Comparison of ENCODE assay signal across 15 cellular contexts in the genomic region with DNA sequence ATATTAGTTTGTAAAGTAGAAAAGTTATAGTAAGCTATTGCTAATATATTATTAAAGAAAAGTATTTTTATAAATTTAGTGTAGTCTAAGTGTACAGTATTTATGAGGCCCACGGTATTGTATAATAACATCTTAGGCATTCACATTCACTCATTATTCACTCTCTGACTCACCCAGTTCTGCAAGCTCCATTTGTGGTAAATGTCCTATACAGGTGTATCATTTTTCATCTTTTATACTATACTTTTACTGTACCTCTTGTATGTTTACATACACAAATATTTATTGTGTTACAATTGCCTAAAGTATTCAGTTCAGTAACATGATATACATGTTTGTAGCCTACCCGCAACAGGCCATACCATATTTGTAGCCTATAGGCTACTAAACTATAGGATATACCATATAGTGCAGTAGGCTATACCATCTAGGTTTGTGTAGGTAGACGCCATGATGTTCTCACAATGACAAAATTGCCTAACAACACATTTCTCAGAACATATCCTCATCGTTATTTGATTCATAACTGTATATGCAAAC.
"Had no signal": no experiment of that assay in that cellular context is flagged by ENCODE, and none has a peak within 500 bp of the region (broad histone marks: within the 10 kb centered on the region; RNA-seq: fewer than 3 reads in every experiment).

No MANE protein-coding gene starts in this region.

- ATAC-seq: esophagus mucosa; mucosa of descending colon; naive thymus-derived CD8-positive, alpha-beta T cell; stimulated activated memory B cell treated with anti-CD40 and anti-IgM and Interleukin-4, amounts not matched to agents 10 μg/mL and 1 μg/mL and 100 μg/mL, for 72 hours had no signal

- DNase-seq: activated CD4-positive, alpha-beta T cell treated with anti-CD3 and anti-CD28 coated beads, Interleukin-2, amount 50 U/mL, for 48 hours; activated naive CD4-positive, alpha-beta T cell treated with anti-CD3 and anti-CD28 coated beads, Interleukin-2, amount 10 ng/mL, durations not matched to agents 7 days and 5 days; caudate nucleus; hippocampal formation; kidney; left ventricle myocardium inferior; mucosa of descending colon; naive thymus-derived CD8-positive, alpha-beta T cell; retina; stimulated activated CD4-positive, alpha-beta T cell treated with anti-CD3 and anti-CD28 coated beads, Interleukin-2, amount 100 ng/mL, for 48 hours; WERI-Rb-1 had no signal

- H3K4me3 ChIP-seq: left ventricle myocardium inferior, mucosa of descending colon had no signal

- H3K9me3 ChIP-seq: left ventricle myocardium inferior, mucosa of descending colon had no signal

- H3K9ac ChIP-seq: parathyroid adenoma had no signal

- H3K4me1 ChIP-seq: left ventricle myocardium inferior, parathyroid adenoma had no signal

- H3K36me3 Mint-ChIP-seq: activated naive CD4-positive, alpha-beta T cell treated with anti-CD3 and anti-CD28 coated beads, Interleukin-2, amount 10 ng/mL, durations not matched to agents 7 days and 5 days; memory B cell; naive thymus-derived CD8-positive, alpha-beta T cell; stimulated activated memory B cell treated with anti-CD40 and anti-IgM and Interleukin-4, amounts not matched to agents 10 μg/mL and 1 μg/mL and 100 μg/mL, for 72 hours had no signal

- H3K4me3 Mint-ChIP-seq: activated naive CD4-positive, alpha-beta T cell treated with anti-CD3 and anti-CD28 coated beads, Interleukin-2, amount 10 ng/mL, durations not matched to agents 7 days and 5 days; memory B cell; naive thymus-derived CD8-positive, alpha-beta T cell; stimulated activated memory B cell treated with anti-CD40 and anti-IgM and Interleukin-4, amounts not matched to agents 10 μg/mL and 1 μg/mL and 100 μg/mL, for 72 hours had no signal

- H3K9me3 Mint-ChIP-seq: activated naive CD4-positive, alpha-beta T cell treated with anti-CD3 and anti-CD28 coated beads, Interleukin-2, amount 10 ng/mL, durations not matched to agents 7 days and 5 days; memory B cell; stimulated activated memory B cell treated with anti-CD40 and anti-IgM and Interleukin-4, amounts not matched to agents 10 μg/mL and 1 μg/mL and 100 μg/mL, for 72 hours had no signal

- H3K27ac ChIP-seq: left ventricle myocardium inferior, parathyroid adenoma, WERI-Rb-1 had no signal

- H3K27ac Mint-ChIP-seq: activated naive CD4-positive, alpha-beta T cell treated with anti-CD3 and anti-CD28 coated beads, Interleukin-2, amount 10 ng/mL, durations not matched to agents 7 days and 5 days; memory B cell; naive thymus-derived CD8-positive, alpha-beta T cell; stimulated activated memory B cell treated with anti-CD40 and anti-IgM and Interleukin-4, amounts not matched to agents 10 μg/mL and 1 μg/mL and 100 μg/mL, for 72 hours had no signal

- H3K4me1 Mint-ChIP-seq: activated naive CD4-positive, alpha-beta T cell treated with anti-CD3 and anti-CD28 coated beads, Interleukin-2, amount 10 ng/mL, durations not matched to agents 7 days and 5 days; memory B cell; naive thymus-derived CD8-positive, alpha-beta T cell; stimulated activated memory B cell treated with anti-CD40 and anti-IgM and Interleukin-4, amounts not matched to agents 10 μg/mL and 1 μg/mL and 100 μg/mL, for 72 hours had no signal

- H3K79me2 ChIP-seq: parathyroid adenoma had no signal

- H3K36me3 ChIP-seq: left ventricle myocardium inferior, WERI-Rb-1 had no signal

- H2AFZ ChIP-seq: parathyroid adenoma had no signal

- H3K27me3 Mint-ChIP-seq: activated naive CD4-positive, alpha-beta T cell treated with anti-CD3 and anti-CD28 coated beads, Interleukin-2, amount 10 ng/mL, durations not matched to agents 7 days and 5 days; stimulated activated memory B cell treated with anti-CD40 and anti-IgM and Interleukin-4, amounts not matched to agents 10 μg/mL and 1 μg/mL and 100 μg/mL, for 72 hours had no signal
